Comparison of ENCODE assay signal across 23 cellular contexts in genomic region chr5:39670391-39670790, GRCh38.
"Had no signal": no experiment of that assay in that cellular context is flagged by ENCODE, and none has a peak within 500 bp of the region (broad histone marks: within the 10 kb centered on the region; RNA-seq: fewer than 3 reads in every experiment).

No MANE protein-coding gene starts in this region.

- H3K27ac Mint-ChIP-seq: activated CD4-positive, alpha-beta memory T cell treated with anti-CD3 and anti-CD28 coated beads for 36 hours; activated CD4-positive, alpha-beta T cell treated with anti-CD3 and anti-CD28 coated beads, Interleukin-2, amount 10 ng/mL, durations not matched to agents 7 days and 5 days; activated naive CD8-positive, alpha-beta T cell had no signal

- H3K9me3 ChIP-seq: SJSA1 had no signal

- H3K36me3 Mint-ChIP-seq: activated CD4-positive, alpha-beta memory T cell treated with anti-CD3 and anti-CD28 coated beads for 36 hours; activated naive CD8-positive, alpha-beta T cell had no signal

- DNase-seq: activated CD4-positive, alpha-beta memory T cell treated with anti-CD3 and anti-CD28 coated beads for 36 hours; activated CD4-positive, alpha-beta T cell treated with anti-CD3 and anti-CD28 coated beads, Interleukin-2, amount 10 ng/mL, durations not matched to agents 7 days and 5 days; activated CD4-positive, CD25-positive, alpha-beta regulatory T cell; activated CD8-positive, alpha-beta memory T cell treated with anti-CD3 and anti-CD28 coated beads for 24 hours; activated effector memory CD4-positive, alpha-beta T cell treated with anti-CD3 and anti-CD28 coated beads, Interleukin-2, amount 50 U/mL, for 16 hours; activated naive CD4-positive, alpha-beta T cell treated with Interleukin-2 at 50 U/mL for 16 hours; activated T-cell treated with anti-CD3 and anti-CD28 coated beads, Interleukin-2, amount 50 U/mL, for 4 hours; amygdala; brain microvascular endothelial cell; Kasumi-1; NCI-H1105 treated with DMSO at 0.1 percent for 48 hours; NCI-H1436 treated with DMSO at 0.1 percent for 48 hours; NCI-H187 treated with DMSO at 0.1 percent for 48 hours; NCI-H2081 treated with DMSO at 0.1 percent for 48 hours; NCI-H446; NCI-H524; PC-3; SHP77; SW 1271 had no signal

- H3K27ac ChIP-seq: brain microvascular endothelial cell, cardiac muscle cell, SJSA1 had no signal

- ATAC-seq: activated T-cell treated with anti-CD3 and anti-CD28 coated beads, Interleukin-2, amount 50 U/mL, for 4 hours; PC-3; SK-N-SH treated with all-trans-retinoic acid at 6 μM for 48 hours had no signal

- H3K27me3 Mint-ChIP-seq: activated CD4-positive, alpha-beta memory T cell treated with anti-CD3 and anti-CD28 coated beads for 36 hours; activated naive CD8-positive, alpha-beta T cell had no signal

- H3K36me3 ChIP-seq: brain microvascular endothelial cell, cardiac muscle cell, SJSA1 had no signal

- H3K4me3 Mint-ChIP-seq: activated CD4-positive, alpha-beta memory T cell treated with anti-CD3 and anti-CD28 coated beads for 36 hours; activated CD4-positive, alpha-beta T cell treated with anti-CD3 and anti-CD28 coated beads, Interleukin-2, amount 10 ng/mL, durations not matched to agents 7 days and 5 days; activated naive CD8-positive, alpha-beta T cell; activated T-cell treated with anti-CD3 and anti-CD28 coated beads, Interleukin-2, amount 50 U/mL, for 4 hours had no signal

- H3K27me3 ChIP-seq: brain microvascular endothelial cell, cardiac muscle cell, SJSA1 had no signal

- H3K9me3 Mint-ChIP-seq: activated CD4-positive, alpha-beta memory T cell treated with anti-CD3 and anti-CD28 coated beads for 36 hours; activated CD4-positive, alpha-beta T cell treated with anti-CD3 and anti-CD28 coated beads, Interleukin-2, amount 10 ng/mL, durations not matched to agents 7 days and 5 days; activated T-cell treated with anti-CD3 and anti-CD28 coated beads, Interleukin-2, amount 50 U/mL, for 4 hours had no signal

- H3K4me1 Mint-ChIP-seq: activated CD4-positive, alpha-beta T cell treated with anti-CD3 and anti-CD28 coated beads, Interleukin-2, amount 10 ng/mL, durations not matched to agents 7 days and 5 days had no signal

- H3K4me3 ChIP-seq: cardiac muscle cell, SJSA1 had no signal
